ENCODE assay signal across 25 cellular contexts in the genomic region with DNA sequence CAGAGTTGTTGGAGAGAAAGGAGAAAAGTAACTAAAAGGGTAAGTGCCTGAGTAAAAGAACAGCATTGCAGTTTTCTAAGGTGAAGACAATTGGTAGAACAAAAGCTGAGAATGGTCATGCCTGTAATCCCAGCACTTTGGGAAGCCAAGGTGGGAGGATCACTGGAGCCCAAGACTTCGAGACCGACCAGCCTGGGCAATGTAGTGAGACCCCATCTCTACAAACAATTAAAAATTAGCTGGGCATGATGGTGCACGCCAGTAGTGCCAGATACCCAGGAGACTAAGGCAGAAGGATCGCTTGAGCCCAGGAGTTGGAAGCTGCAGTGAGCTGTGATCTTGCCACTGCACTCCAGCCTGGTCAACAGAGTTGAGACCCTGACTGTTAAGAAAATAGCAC.
"Had no signal": no experiment of that assay in that cellular context is flagged by ENCODE, and none has a peak within 500 bp of the region (broad histone marks: within the 10 kb centered on the region; RNA-seq: fewer than 3 reads in every experiment).

No MANE protein-coding gene starts in this region.

- H3K27ac ChIP-seq: Peyer's patch, RWPE1, SJCRH30 had no signal

- ATAC-seq: activated CD8-positive, alpha-beta memory T cell treated with anti-CD3 and anti-CD28 coated beads, Interleukin-2, amount 10 ng/mL, durations not matched to agents 7 days and 5 days; SK-N-SH treated with all-trans-retinoic acid at 6 μM for 48 hours had no signal

- FAIRE-seq: bronchial epithelial cell had no signal

- H3K27me3 Mint-ChIP-seq: activated CD4-positive, alpha-beta T cell treated with anti-CD3 and anti-CD28 coated beads, Interleukin-2, amount 10 ng/mL, durations not matched to agents 24 days and 14 days; activated CD8-positive, alpha-beta memory T cell treated with anti-CD3 and anti-CD28 coated beads, Interleukin-2, amount 10 ng/mL, durations not matched to agents 7 days and 5 days; activated naive CD4-positive, alpha-beta T cell treated with anti-CD3 and anti-CD28 coated beads, Interleukin-2, amount 50 U/mL, for 24 hours; activated T-cell treated with anti-CD3 and anti-CD28 coated beads, Interleukin-2, amount 50 U/mL, for 24 hours had no signal

- DNase-seq: activated CD4-positive, alpha-beta T cell treated with anti-CD3 and anti-CD28 coated beads for 1 hour; activated CD4-positive, alpha-beta T cell treated with anti-CD3 and anti-CD28 coated beads, Interleukin-2, amount 10 ng/mL, durations not matched to agents 24 days and 14 days; activated CD4-positive, alpha-beta T cell treated with anti-CD3 and anti-CD28 coated beads, Interleukin-2, amount 50 U/mL, for 48 hours; activated CD8-positive, alpha-beta memory T cell treated with anti-CD3 and anti-CD28 coated beads, Interleukin-2, amount 10 ng/mL, durations not matched to agents 7 days and 5 days; activated effector memory CD4-positive, alpha-beta T cell treated with Interleukin-2 at 50 U/mL for 16 hours; activated naive CD4-positive, alpha-beta T cell; activated T-cell treated with anti-CD3 and anti-CD28 coated beads, Interleukin-2, amount 50 U/mL, for 24 hours; central memory CD4-positive, alpha-beta T cell; NCI-H1105 treated with DMSO at 0.1 percent for 48 hours; NCI-H1436 treated with DMSO at 0.1 percent for 48 hours; NCI-H187; NCI-H2081; NCI-H510A treated with DMSO at 0.1 percent for 48 hours; NCI-H69; NK-92 treated with Interleukin-12 subunit alpha and Interleukin-12 subunit beta, amount 100 ng/mL, for 24 hours; OCI-M1; Peyer's patch; Right ventricle myocardium superior; SJCRH30; SW 1271 had no signal

- H3K27me3 ChIP-seq: Peyer's patch, SJCRH30 had no signal

- H3K9me3 Mint-ChIP-seq: activated CD4-positive, alpha-beta T cell treated with anti-CD3 and anti-CD28 coated beads, Interleukin-2, amount 10 ng/mL, durations not matched to agents 24 days and 14 days; activated naive CD4-positive, alpha-beta T cell treated with anti-CD3 and anti-CD28 coated beads, Interleukin-2, amount 50 U/mL, for 24 hours; activated T-cell treated with anti-CD3 and anti-CD28 coated beads, Interleukin-2, amount 50 U/mL, for 24 hours; activated T-helper 1 cell treated with anti-CD3 and anti-CD28 coated beads, Interleukin-12 subunit alpha, Interleukin-12 subunit beta, Interleukin-2, Interleukin-4 antibody, amounts not matched to agents 30 ng/mL and 10 ng/mL and 1 ng/mL, durations not matched to agents 14 hours and 24 hours and 36 hours had no signal

- H3K4me3 ChIP-seq: Peyer's patch, SJCRH30 had no signal

- H3K27ac Mint-ChIP-seq: activated CD4-positive, alpha-beta T cell treated with anti-CD3 and anti-CD28 coated beads, Interleukin-2, amount 10 ng/mL, durations not matched to agents 24 days and 14 days; activated CD8-positive, alpha-beta memory T cell treated with anti-CD3 and anti-CD28 coated beads, Interleukin-2, amount 10 ng/mL, durations not matched to agents 7 days and 5 days; activated T-cell treated with anti-CD3 and anti-CD28 coated beads, Interleukin-2, amount 50 U/mL, for 24 hours had no signal

- H3K4me3 Mint-ChIP-seq: activated CD4-positive, alpha-beta T cell treated with anti-CD3 and anti-CD28 coated beads, Interleukin-2, amount 10 ng/mL, durations not matched to agents 24 days and 14 days; activated CD8-positive, alpha-beta memory T cell treated with anti-CD3 and anti-CD28 coated beads, Interleukin-2, amount 10 ng/mL, durations not matched to agents 7 days and 5 days; activated naive CD4-positive, alpha-beta T cell treated with anti-CD3 and anti-CD28 coated beads, Interleukin-2, amount 50 U/mL, for 24 hours; activated T-cell treated with anti-CD3 and anti-CD28 coated beads, Interleukin-2, amount 50 U/mL, for 24 hours; activated T-helper 1 cell treated with anti-CD3 and anti-CD28 coated beads, Interleukin-12 subunit alpha, Interleukin-12 subunit beta, Interleukin-2, Interleukin-4 antibody, amounts not matched to agents 30 ng/mL and 10 ng/mL and 1 ng/mL, durations not matched to agents 14 hours and 24 hours and 36 hours had no signal

- H3K9me3 ChIP-seq: Peyer's patch, SJCRH30 had no signal

- H3K36me3 Mint-ChIP-seq: activated CD8-positive, alpha-beta memory T cell treated with anti-CD3 and anti-CD28 coated beads, Interleukin-2, amount 10 ng/mL, durations not matched to agents 7 days and 5 days had no signal

- H3K4me1 Mint-ChIP-seq: activated CD8-positive, alpha-beta memory T cell treated with anti-CD3 and anti-CD28 coated beads, Interleukin-2, amount 10 ng/mL, durations not matched to agents 7 days and 5 days had no signal

- H3K36me3 ChIP-seq: SJCRH30 had no signal
